Comparison of ENCODE assay signal across 22 cellular contexts in genomic region chr5:6656680-6657079, GRCh38. TPM values are rescaled to one million over a fixed set of nuclear protein-coding genes. Genes with fewer than 3 reads are reported as not detected.
A peak's percentile ranks its signal among the peaks of the same experiment; 100 is the strongest.
DNase-seq lines count a peak whose midpoint lies in the region; ATAC-seq, FAIRE-seq and TF ChIP-seq lines count a peak whose summit lies in the region.
"Had no signal": no experiment of that assay in that cellular context is flagged by ENCODE, and none has a peak within 500 bp of the region (broad histone marks: within the 10 kb centered on the region; RNA-seq: fewer than 3 reads in every experiment).

No MANE protein-coding gene starts in this region.

- TF ChIP-seq EP300 in K562 (IDR thresholded peaks at IDR 0.05; ENCODE audit: low read length) = no peak

- 0 out of 2 replicates have a peak, but pooled peaks cover 2% of the 10 kb centered on the region for H3K9me3 ChIP-seq in K562 (replicated peaks; ENCODE audit: control insufficient read depth, insufficient read depth, low read depth, low read length)
- H3K9me3 ChIP-seq: BE2C, Caco-2 had no signal

- no peaks in the 10 kb centered on the region for H3K27me3 Mint-ChIP-seq in activated T-helper 1 cell treated with anti-CD3 and anti-CD28 coated beads, Interleukin-12 subunit alpha, Interleukin-12 subunit beta, Interleukin-2, Interleukin-4 antibody, amounts not matched to agents 30 ng/mL and 10 ng/mL and 1 ng/mL, durations not matched to agents 14 hours and 24 hours and 36 hours (ENCODE audit: insufficient read depth)
- H3K27me3 Mint-ChIP-seq: CD4-positive, CD25-positive, alpha-beta regulatory T cell; CD8-positive, alpha-beta memory T cell had no signal

- H3K9me1 ChIP-seq in K562 (ENCODE audit: control insufficient read depth, insufficient read depth, low read length) = no peaks in the 10 kb centered on the region

- 90% methylated on average over 5 of the region's 5 CpGs for WGBS in K562 (ENCODE audit: insufficient coverage, low coverage, missing lambda C conversion rate)

- no peaks in the 10 kb centered on the region for H3K27me3 ChIP-seq in K562 (ENCODE audit: control insufficient read depth in 2 of 2, insufficient read depth in 2 of 2, low read length in 2 of 2)
- H3K27me3 ChIP-seq: BE2C had no signal

- intact Hi-C loops in K562 (cut with micrococcal nuclease) = no loop called here
- intact Hi-C loops in activated T-helper 1 cell treated with anti-CD3 and anti-CD28 coated beads, Interleukin-12 subunit alpha, Interleukin-12 subunit beta, Interleukin-2, Interleukin-4 antibody, amounts not matched to agents 30 ng/mL and 10 ng/mL and 1 ng/mL, durations not matched to agents 14 hours and 24 hours and 36 hours (cut with micrococcal nuclease) = no loop called here

- H3K27ac Mint-ChIP-seq in activated T-helper 1 cell treated with anti-CD3 and anti-CD28 coated beads, Interleukin-12 subunit alpha, Interleukin-12 subunit beta, Interleukin-2, Interleukin-4 antibody, amounts not matched to agents 30 ng/mL and 10 ng/mL and 1 ng/mL, durations not matched to agents 14 hours and 24 hours and 36 hours = no peak overlapping the region
- H3K27ac Mint-ChIP-seq: CD4-positive, CD25-positive, alpha-beta regulatory T cell had no signal

- no peak overlapping the region for H3K9ac ChIP-seq in K562 (ENCODE audit: insufficient read depth in 1 of 2, low read depth in 2 of 2, low read length in 2 of 2)
- H3K9ac ChIP-seq: GM23248 had no signal

- in situ Hi-C loops in K562 (cut with MboI) = no loop called here

- H3K4me1 ChIP-seq in K562 (replicated peaks in 1 of 2; ENCODE audit: control insufficient read depth in 2 of 2, insufficient read depth in 2 of 2, low read length in 2 of 2) = no peaks in the 10 kb centered on the region
- H3K4me1 ChIP-seq: BE2C, Caco-2 had no signal

- H3K4me3 ChIP-seq in K562 (no peak overlapping the region), fibroblast of mammary gland (ENCODE audit: control insufficient read depth, low read depth, low read length) (no peak overlapping the region)
- H3K4me3 ChIP-seq: GM23248 had no signal

- CTCF ChIA-PET in K562 (lab: Yijun Ruan, JAX; ENCODE audit: low intra/inter-chr PET ratio) = no interaction called here

- peak; percentile 26 for DNase-seq in COLO668 (lab: John Stamatoyannopoulos, UW; ENCODE audit: unreplicated experiment)
- DNase-seq in LHCN-M2 (ENCODE audit: low read depth) = peak; percentile 20
- DNase-seq in K562 (ENCODE audit: extremely low read depth in 1 of 4, low spot score in 3 of 4) = peak in 2 of 4 experiments; percentile 23 to 31
- peak; percentile 6 for DNase-seq in fibroblast of mammary gland (ENCODE audit: low read depth)
- no peak for DNase-seq in effector CD8-positive, alpha-beta T cell (lab: John Stamatoyannopoulos, UW)
- DNase-seq in activated T-helper 1 cell treated with anti-CD3 and anti-CD28 coated beads, Interleukin-12 subunit alpha, Interleukin-12 subunit beta, Interleukin-2, Interleukin-4 antibody, amounts not matched to agents 30 ng/mL and 10 ng/mL and 1 ng/mL, durations not matched to agents 14 hours and 24 hours and 36 hours (ENCODE audit: low spot score) = no peak
- DNase-seq: ACHN; BE2C; C1 segment of cervical spinal cord; Caco-2; CD8-positive, alpha-beta memory T cell; GM23248; HCEC 1CT had no signal

- no peak for FAIRE-seq in K562 (lab: Jason Lieb, UNC)
- FAIRE-seq: A204.1, D721Med, G401.6, GM12892, GM18507, H54 had no signal

- peaks cover 11% of the 10 kb centered on the region for H3K4me1 Mint-ChIP-seq in activated T-helper 1 cell treated with anti-CD3 and anti-CD28 coated beads, Interleukin-12 subunit alpha, Interleukin-12 subunit beta, Interleukin-2, Interleukin-4 antibody, amounts not matched to agents 30 ng/mL and 10 ng/mL and 1 ng/mL, durations not matched to agents 14 hours and 24 hours and 36 hours (ENCODE audit: low read depth)

- H3K79me2 ChIP-seq in K562 (ENCODE audit: control insufficient read depth, insufficient read depth, low read length) = no peaks in the 10 kb centered on the region

- ATAC-seq in K562 (no peak), HG03571 (IDR thresholded peaks at IDR 0.05; ENCODE audit: unreplicated experiment) (no peak)

- no peak for TF ChIP-seq POLR2A in K562 (conservative IDR thresholded peaks at IDR 0.05)

- TF ChIP-seq CTCF in K562 (IDR thresholded peaks at IDR 0.05 in 2 of 3, conservative IDR thresholded peaks at IDR 0.05 in 1 of 3; ENCODE audit: insufficient read depth in 2 of 3, low read depth in 1 of 3, low read length in 3 of 3) = no peak
- no peak for TF ChIP-seq CTCF in fibroblast of mammary gland (conservative IDR thresholded peaks at IDR 0.05; ENCODE audit: control insufficient read depth, insufficient read depth, low read depth, low read length)

- TF ChIP-seq RAD21 in K562 (CRISPR knock-in tag; conservative IDR thresholded peaks at IDR 0.05 in 1 of 2, IDR thresholded peaks at IDR 0.05 in 1 of 2) = no peak

- no peak overlapping the region for H3K27ac ChIP-seq in K562 (ENCODE audit: extremely low read depth, low read depth, low read length)
- H3K27ac ChIP-seq: GM23248, HL-60 had no signal

- no TSS peak for BruUV-seq in K562 (replicated peaks; lab: Mats Ljungman, UMichigan)

- no peaks in the 10 kb centered on the region for H4K20me1 ChIP-seq in K562 (replicated peaks; ENCODE audit: control insufficient read depth, insufficient read depth, low read length)

- no peak overlapping the region for H3K4me2 ChIP-seq in K562 (ENCODE audit: insufficient read depth, low read length)

- peaks cover 37% of the 10 kb centered on the region for H3K36me3 Mint-ChIP-seq in activated T-helper 1 cell treated with anti-CD3 and anti-CD28 coated beads, Interleukin-12 subunit alpha, Interleukin-12 subunit beta, Interleukin-2, Interleukin-4 antibody, amounts not matched to agents 30 ng/mL and 10 ng/mL and 1 ng/mL, durations not matched to agents 14 hours and 24 hours and 36 hours (ENCODE audit: low read depth)

- H2AFZ ChIP-seq in K562 (ENCODE audit: low read depth, low read length) = no peak overlapping the region
- H2AFZ ChIP-seq: GM23248 had no signal

- H3K36me3 ChIP-seq in K562 (ENCODE audit: control insufficient read depth, insufficient read depth, low read length) = peaks cover 35% of the 10 kb centered on the region

- POLR2A ChIA-PET in K562 (lab: Yijun Ruan, JAX) = no interaction called here

- peaks cover 23% of the 10 kb centered on the region for H3K9me3 Mint-ChIP-seq in activated T-helper 1 cell treated with anti-CD3 and anti-CD28 coated beads, Interleukin-12 subunit alpha, Interleukin-12 subunit beta, Interleukin-2, Interleukin-4 antibody, amounts not matched to agents 30 ng/mL and 10 ng/mL and 1 ng/mL, durations not matched to agents 14 hours and 24 hours and 36 hours

- H3K4me3 Mint-ChIP-seq in activated T-helper 1 cell treated with anti-CD3 and anti-CD28 coated beads, Interleukin-12 subunit alpha, Interleukin-12 subunit beta, Interleukin-2, Interleukin-4 antibody, amounts not matched to agents 30 ng/mL and 10 ng/mL and 1 ng/mL, durations not matched to agents 14 hours and 24 hours and 36 hours = no peak overlapping the region
- H3K4me3 Mint-ChIP-seq: CD4-positive, CD25-positive, alpha-beta regulatory T cell; CD8-positive, alpha-beta memory T cell had no signal

RNA-seq across cellular contexts. Expression of gene SRD5A1, which starts 23.4 kb away (rescaled TPM):
- 34.1 and 36.8 TPM in 2 replicates for total RNA-seq in LHCN-M2 (2014; rRNA removed)
- 12.4 TPM for polyA plus RNA-seq in LHCN-M2 (2012)
- total RNA-seq in K562 (2011; cell fraction: chromatin; rRNA removed; ENCODE audit: low replicate concordance) = 18.5 and 18.8 TPM in 2 replicates
- total RNA-seq in K562 (2011; cell fraction: nucleolus; rRNA removed) = 8.7 and 11.2 TPM in 2 replicates
- 13.9 and 23.4 TPM in 2 replicates for total RNA-seq in K562 (2011; cell fraction: nucleoplasm; rRNA removed)
- 14.4 and 21.2 TPM in 2 replicates for total RNA-seq in K562 (2014; rRNA removed)
- total RNA-seq in K562 (2014; rRNA removed; fragmentation: Illumina TruSeq; extraction: Trizol) = 6.7 and 9.7 TPM in 2 replicates
- 5.0 TPM in 2 replicates for total RNA-seq in K562 (2015; rRNA removed; fragmentation: Illumina TruSeq; extraction: Trizol)
- total RNA-seq in K562 (2021) = 22.1 and 22.2 TPM in 2 replicates
- polyA plus RNA-seq in K562 (2011; rRNA removed) = 20.0 and 22.6 TPM in 2 replicates
- 16.3 and 47.6 TPM in 2 replicates for polyA plus RNA-seq in K562 (2011; cell fraction: cytosol; rRNA removed)
- polyA plus RNA-seq in K562 (2011; cell fraction: nucleus; rRNA removed) = 15.9 and 23.7 TPM in 2 replicates
- 7.2 and 11.9 TPM in 2 replicates for polyA plus RNA-seq in K562 (2012)
- polyA plus RNA-seq in K562 (2014; fragmentation: Illumina TruSeq; extraction: Trizol) = 7.2 and 8.1 TPM in 2 replicates
- polyA plus RNA-seq in K562 (2014; fragmentation: Nextera tagmentation; extraction: Ambion mirVana) = 1 to 10 TPM; 1.3 to 1.8 TPM
- 13.7 and 19.0 TPM in 2 replicates for polyA plus RNA-seq in K562 (2014; rRNA removed)
- polyA minus RNA-seq in K562 (2011; rRNA and poly(A)+ RNA removed) = 7.1 and 8.6 TPM in 2 replicates
- 5.7 and 7.3 TPM in 2 replicates for polyA minus RNA-seq in K562 (2011; cell fraction: cytosol; rRNA and poly(A)+ RNA removed)
- 6.8 and 9.6 TPM in 2 replicates for polyA minus RNA-seq in K562 (2011; cell fraction: nucleus; rRNA and poly(A)+ RNA removed)
- total RNA-seq in activated T-helper 1 cell treated with anti-CD3 and anti-CD28 coated beads, Interleukin-12 subunit alpha, Interleukin-12 subunit beta, Interleukin-2, Interleukin-4 antibody, amounts not matched to agents 30 ng/mL and 10 ng/mL and 1 ng/mL, durations not matched to agents 14 hours and 24 hours and 36 hours = 13.8 and 14.0 TPM in 2 replicates

RNA-seq across cellular contexts. Expression of gene NSUN2, which starts 23.8 kb away (rescaled TPM):
- total RNA-seq in LHCN-M2 (2014; rRNA removed) (58.1 and 61.3 TPM in 2 replicates), K562 (2014; rRNA removed) (138 and 161 TPM in 2 replicates), K562 (2014; rRNA removed; fragmentation: Illumina TruSeq; extraction: Trizol) (127 and 137 TPM in 2 replicates), K562 (2015; rRNA removed; fragmentation: Illumina TruSeq; extraction: Trizol) (122 and 124 TPM in 2 replicates), K562 (2021) (138 and 160 TPM in 2 replicates)
- polyA plus RNA-seq in LHCN-M2 (2012) = 34.4 TPM
- total RNA-seq in K562 (2011; cell fraction: chromatin; rRNA removed; ENCODE audit: low replicate concordance) = 302 and 367 TPM in 2 replicates
- 157 and 179 TPM in 2 replicates for total RNA-seq in K562 (2011; cell fraction: nucleolus; rRNA removed)
- 204 and 221 TPM in 2 replicates for total RNA-seq in K562 (2011; cell fraction: nucleoplasm; rRNA removed)
- polyA plus RNA-seq in K562 (2011; rRNA removed) (97.8 and 118 TPM in 2 replicates), K562 (2014; fragmentation: Illumina TruSeq; extraction: Trizol) (158 and 167 TPM in 2 replicates), K562 (2014; fragmentation: Nextera tagmentation; extraction: Ambion mirVana) (10 to 100 TPM in 1 of 2 experiments, 1 to 10 TPM in 1; 9.2 to 13.6 TPM), K562 (2014; rRNA removed) (153 and 156 TPM in 2 replicates)
- polyA plus RNA-seq in K562 (2011; cell fraction: cytosol; rRNA removed) = 65.2 and 68.8 TPM in 2 replicates
- 184 and 242 TPM in 2 replicates for polyA plus RNA-seq in K562 (2011; cell fraction: nucleus; rRNA removed)
- polyA plus RNA-seq in K562 (2012) = 70.0 and 115 TPM in 2 replicates
- polyA minus RNA-seq in K562 (2011; rRNA and poly(A)+ RNA removed) = 89.1 and 113 TPM in 2 replicates
- 57.1 and 67.4 TPM in 2 replicates for polyA minus RNA-seq in K562 (2011; cell fraction: cytosol; rRNA and poly(A)+ RNA removed)
- 83.1 and 96.6 TPM in 2 replicates for polyA minus RNA-seq in K562 (2011; cell fraction: nucleus; rRNA and poly(A)+ RNA removed)
- total RNA-seq in activated T-helper 1 cell treated with anti-CD3 and anti-CD28 coated beads, Interleukin-12 subunit alpha, Interleukin-12 subunit beta, Interleukin-2, Interleukin-4 antibody, amounts not matched to agents 30 ng/mL and 10 ng/mL and 1 ng/mL, durations not matched to agents 14 hours and 24 hours and 36 hours = 146 and 149 TPM in 2 replicates

RNA-seq across cellular contexts. Expression of gene TENT4A, which starts 56.6 kb away (rescaled TPM):
- total RNA-seq in LHCN-M2 (2014; rRNA removed) (13.2 and 14.6 TPM in 2 replicates), K562 (2014; rRNA removed) (10.9 and 16.5 TPM in 2 replicates), K562 (2014; rRNA removed; fragmentation: Illumina TruSeq; extraction: Trizol) (11.6 and 13.0 TPM in 2 replicates), K562 (2015; rRNA removed; fragmentation: Illumina TruSeq; extraction: Trizol) (14.9 and 17.7 TPM in 2 replicates), K562 (2021) (24.0 and 26.6 TPM in 2 replicates)
- 10.7 TPM for polyA plus RNA-seq in LHCN-M2 (2012)
- 144 and 165 TPM in 2 replicates for total RNA-seq in K562 (2011; cell fraction: chromatin; rRNA removed; ENCODE audit: low replicate concordance)
- 58.9 and 66.3 TPM in 2 replicates for total RNA-seq in K562 (2011; cell fraction: nucleolus; rRNA removed)
- total RNA-seq in K562 (2011; cell fraction: nucleoplasm; rRNA removed) = 88.6 and 115 TPM in 2 replicates
- polyA plus RNA-seq in K562 (2011; rRNA removed) (7.4 and 8.2 TPM in 2 replicates), K562 (2014; fragmentation: Illumina TruSeq; extraction: Trizol) (25.7 and 27.3 TPM in 2 replicates), K562 (2014; fragmentation: Nextera tagmentation; extraction: Ambion mirVana) (1 to 10 TPM; 1.3 to 1.6 TPM), K562 (2014; rRNA removed) (18.8 and 20.3 TPM in 2 replicates)
- 4.4 and 5.5 TPM in 2 replicates for polyA plus RNA-seq in K562 (2011; cell fraction: cytosol; rRNA removed)
- 76.9 and 93.7 TPM in 2 replicates for polyA plus RNA-seq in K562 (2011; cell fraction: nucleus; rRNA removed)
- 14.4 and 14.7 TPM in 2 replicates for polyA plus RNA-seq in K562 (2012)
- polyA minus RNA-seq in K562 (2011; rRNA and poly(A)+ RNA removed) = 14.8 and 19.0 TPM in 2 replicates
- polyA minus RNA-seq in K562 (2011; cell fraction: cytosol; rRNA and poly(A)+ RNA removed) = 7.3 and 8.5 TPM in 2 replicates
- polyA minus RNA-seq in K562 (2011; cell fraction: nucleus; rRNA and poly(A)+ RNA removed) = 41.6 and 56.6 TPM in 2 replicates
- total RNA-seq in activated T-helper 1 cell treated with anti-CD3 and anti-CD28 coated beads, Interleukin-12 subunit alpha, Interleukin-12 subunit beta, Interleukin-2, Interleukin-4 antibody, amounts not matched to agents 30 ng/mL and 10 ng/mL and 1 ng/mL, durations not matched to agents 14 hours and 24 hours and 36 hours = 40.6 and 42.3 TPM in 2 replicates

Comparison
In these comparisons a context has a peak if more than half of its experiments do, and no peak if none do; other contexts are left out.
1. DNase-seq: peak in COLO668 (single experiment), LHCN-M2 (single experiment) and fibroblast of mammary gland (single experiment); none in effector CD8-positive, alpha-beta T cell (single experiment) and activated T-helper 1 cell treated with anti-CD3 and anti-CD28 coated beads, Interleukin-12 subunit alpha, Interleukin-12 subunit beta, Interleukin-2, Interleukin-4 antibody, amounts not matched to agents 30 ng/mL and 10 ng/mL and 1 ng/mL, durations not matched to agents 14 hours and 24 hours and 36 hours (single experiment).